In genomic region chr1:34929853-34930701, GRCh38 we compare ENCODE assay signal across 1 cellular context.
A peak's percentile ranks its signal among the peaks of the same experiment; 100 is the strongest.
TF ChIP-seq lines count a peak whose summit lies in the region.

No MANE protein-coding gene starts in this region.

TF ChIP-seq in HEK293, 187 proteins besides CTCF, POLR2A, EP300 and RAD21 (continued from another document):
- TF ChIP-seq GLIS2 (tag by site-specific recombination; IDR thresholded peaks at IDR 0.05) (peak; percentile 72), ZSCAN16 (tag by site-specific recombination; IDR thresholded peaks at IDR 0.05) (no peak), BCL11A (tag by site-specific recombination; IDR thresholded peaks at IDR 0.05; ENCODE audit: low read depth) (no peak), ZNF768 (tag by site-specific recombination; IDR thresholded peaks at IDR 0.05) (no peak), ZNF600 (tag by site-specific recombination; IDR thresholded peaks at IDR 0.05) (no peak), GLI2 (tag by site-specific recombination; IDR thresholded peaks at IDR 0.05; ENCODE audit: borderline replicate concordance, low read depth) (no peak), ZBTB26 (tag by site-specific recombination; optimal IDR thresholded peaks at IDR 0.05) (peak; percentile 32), ZBTB10 (tag by site-specific recombination; IDR thresholded peaks at IDR 0.05) (no peak), HOXC10 (CRISPR knock-in tag; IDR thresholded peaks at IDR 0.05) (no peak), ZNF585B (tag by site-specific recombination; IDR thresholded peaks at IDR 0.05) (no peak), ZBTB20 (tag by site-specific recombination; IDR thresholded peaks at IDR 0.05) (peak; percentile 84; the same call in 1 of the 2 replicates)
TF ChIP-seq in HEK293: peak in this region for 10.
